Comparison of ENCODE assay signal across 1 cellular context in genomic region chr19:3538965-3539742, GRCh38.
TF ChIP-seq lines count a peak whose summit lies in the region.

TEKTIP1 (plus strand) TSS chr19:3539174; CDS start chr19:3539178, 4 bp downstream.

TF ChIP-seq in GM12878, 131 proteins besides CTCF, POLR2A, EP300 and RAD21 (continued from another document):
- no peak for TF ChIP-seq ZBTB11 (CRISPR knock-in tag; IDR thresholded peaks at IDR 0.05)
- TF ChIP-seq ZNF207 (IDR thresholded peaks at IDR 0.05; ENCODE audit: borderline replicate concordance), result no peak
